ENCODE assay signal across 8 cellular contexts in the genomic region with DNA sequence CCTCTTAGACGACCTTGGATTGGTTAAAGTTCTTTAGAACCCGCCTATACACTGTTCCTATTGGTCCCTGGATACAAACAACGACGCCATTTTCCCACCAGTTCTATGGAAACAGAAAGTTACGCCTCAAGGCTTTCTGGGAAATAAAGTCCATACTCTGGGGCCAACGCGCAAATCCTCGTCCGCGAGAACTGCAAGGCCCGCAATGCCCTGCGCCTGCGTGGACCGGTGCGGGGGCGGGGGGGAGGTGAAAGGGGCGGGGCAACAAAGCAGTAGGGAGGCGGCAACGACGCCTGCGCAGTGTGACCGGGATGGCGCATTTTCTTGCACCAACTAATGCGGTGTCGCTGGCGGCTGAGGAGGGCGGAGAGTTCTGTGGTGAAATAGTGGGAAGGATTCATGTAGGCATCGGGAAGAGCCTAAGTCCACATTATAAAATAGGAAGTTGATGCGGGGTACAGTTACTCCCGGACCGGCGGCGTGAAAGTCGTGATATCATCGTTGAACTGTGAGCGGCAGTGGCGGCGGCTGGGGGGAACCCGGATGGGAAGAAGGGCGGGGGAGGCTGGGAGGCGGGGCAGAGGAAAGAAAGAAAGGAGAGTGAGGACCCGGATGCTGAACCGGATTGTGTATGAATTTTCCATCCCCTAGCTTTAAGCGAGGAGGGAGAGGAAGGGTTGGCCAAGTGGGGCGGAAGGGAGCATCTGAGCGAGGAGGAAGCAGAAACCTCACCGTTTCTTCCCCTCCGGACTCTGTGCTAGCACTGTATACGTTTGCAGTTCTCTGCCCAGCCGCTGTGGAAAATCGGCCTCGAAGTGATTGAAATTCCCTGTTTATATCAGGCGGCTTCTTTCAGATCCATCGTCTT.
DNase-seq lines count a peak whose midpoint lies in the region; ATAC-seq lines count a peak whose summit lies in the region.

A gene (plus strand): TSS at position 300 of the 868 bp plus-strand sequence. CDS start 6,695 bp downstream, outside the sequence.

- peaks cover 11% of the 10 kb centered on the region for H3K36me3 ChIP-seq in BLaER1

- ATAC-seq in GM19324 (IDR thresholded peaks at IDR 0.05; ENCODE audit: low FRiP score, unreplicated experiment) (peak; percentile 73), HG03460 (IDR thresholded peaks at IDR 0.05; ENCODE audit: unreplicated experiment) (peak; percentile 56)

- no peaks in the 10 kb centered on the region for H3K27me3 ChIP-seq in BLaER1

- DNase-seq in NCI-H524 treated with DMSO at 0.1 percent for 48 hours (lab: John Stamatoyannopoulos, UW): peak; percentile 99
- DNase-seq in activated CD4-positive, alpha-beta T cell treated with anti-CD3 and anti-CD28 coated beads for 4 hours: peak; percentile 98 to 99
- peak; percentile 100 for DNase-seq in kidney glomerular epithelial cell (lab: John Stamatoyannopoulos, UW)
- DNase-seq in stimulated activated CD4-positive, alpha-beta T cell treated with anti-CD3 and anti-CD28 coated beads, Interleukin-1b, Interleukin-23, amount 100 ng/mL, for 1 hour (ENCODE audit: low read depth in 2 of 2): peak; percentile 98 to 99

- peak within 1 kb of the TSS; percentile 99 for H3K4me3 ChIP-seq in BLaER1

- H3K4me1 ChIP-seq in BLaER1: peaks cover 51% of the 10 kb centered on the region

- H4K20me1 ChIP-seq in BLaER1: peaks cover 73% of the 10 kb centered on the region

- no peaks in the 10 kb centered on the region for H3K9me3 ChIP-seq in BLaER1

- H3K27ac ChIP-seq in BLaER1 (peak within 1 kb of the TSS; percentile 96), cingulate gyrus (ENCODE audit: low read depth, low read length) (peak within 1 kb of the TSS; percentile 98)

- H3K4me2 ChIP-seq in BLaER1: peak within 1 kb of the TSS; percentile 86

- H3K9ac ChIP-seq in BLaER1: peak within 1 kb of the TSS; percentile 99

Comparison
In these comparisons a context has a peak if more than half of its experiments do, and no peak if none do; other contexts are left out.
1. Peak in every context shown above with its lines: DNase-seq, ATAC-seq, H3K4me3 ChIP-seq and H3K27ac ChIP-seq.